24 cellular contexts compared by ENCODE assay signal in the genomic region with DNA sequence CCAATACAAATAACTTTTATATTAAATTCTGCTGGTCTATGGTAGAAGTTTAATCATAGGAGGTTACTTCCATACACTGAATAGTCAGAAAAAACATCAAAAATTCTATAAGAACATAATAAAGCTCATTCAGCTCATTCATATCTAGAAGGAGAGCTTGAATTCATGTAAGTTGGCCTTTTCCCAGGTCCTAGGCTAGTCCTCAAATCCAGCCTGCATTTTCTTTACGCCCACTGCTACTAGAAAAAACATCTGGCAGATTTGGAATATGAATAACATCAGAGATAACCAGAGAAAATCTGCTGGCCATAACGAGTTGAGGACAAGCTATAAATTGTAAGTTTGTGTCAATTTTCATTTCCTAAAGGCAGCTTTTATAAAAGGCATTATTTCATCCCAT.
"Had no signal": no experiment of that assay in that cellular context is flagged by ENCODE, and none has a peak within 500 bp of the region (broad histone marks: within the 10 kb centered on the region; RNA-seq: fewer than 3 reads in every experiment).

No MANE protein-coding gene starts in this region.

- H3K9me3 Mint-ChIP-seq: activated CD4-positive, alpha-beta memory T cell treated with anti-CD3 and anti-CD28 coated beads for 36 hours; activated CD4-positive, alpha-beta T cell treated with anti-CD3 and anti-CD28 coated beads, Interleukin-2, amount 10 ng/mL, durations not matched to agents 7 days and 5 days; activated naive CD4-positive, alpha-beta T cell treated with anti-CD3 and anti-CD28 coated beads for 36 hours had no signal

- H3K27ac ChIP-seq: breast epithelium, SK-N-MC, VCaP had no signal

- H3K4me3 Mint-ChIP-seq: activated CD4-positive, alpha-beta memory T cell treated with anti-CD3 and anti-CD28 coated beads for 36 hours; activated CD4-positive, alpha-beta T cell treated with anti-CD3 and anti-CD28 coated beads, Interleukin-2, amount 10 ng/mL, durations not matched to agents 7 days and 5 days; activated naive CD4-positive, alpha-beta T cell treated with anti-CD3 and anti-CD28 coated beads for 36 hours; activated naive CD8-positive, alpha-beta T cell; activated T-cell treated with anti-CD3 and anti-CD28 coated beads, Interleukin-2, amount 50 U/mL, for 4 hours; T-cell had no signal

- H3K9me3 ChIP-seq: breast epithelium, MG63 had no signal

- H3K27me3 ChIP-seq: breast epithelium, MG63 had no signal

- H3K27ac Mint-ChIP-seq: activated CD4-positive, alpha-beta memory T cell treated with anti-CD3 and anti-CD28 coated beads for 36 hours; activated CD4-positive, alpha-beta T cell treated with anti-CD3 and anti-CD28 coated beads, Interleukin-2, amount 10 ng/mL, durations not matched to agents 7 days and 5 days; activated naive CD4-positive, alpha-beta T cell treated with anti-CD3 and anti-CD28 coated beads for 36 hours; activated naive CD8-positive, alpha-beta T cell; T-cell had no signal

- H3K4me1 ChIP-seq: breast epithelium had no signal

- H3K4me1 Mint-ChIP-seq: activated CD4-positive, alpha-beta T cell treated with anti-CD3 and anti-CD28 coated beads, Interleukin-2, amount 10 ng/mL, durations not matched to agents 7 days and 5 days; T-cell had no signal

- H3K36me3 Mint-ChIP-seq: activated CD4-positive, alpha-beta memory T cell treated with anti-CD3 and anti-CD28 coated beads for 36 hours; activated naive CD8-positive, alpha-beta T cell; T-cell had no signal

- H3K4me3 ChIP-seq: breast epithelium, MG63, SK-N-MC had no signal

- H3K27me3 Mint-ChIP-seq: activated CD4-positive, alpha-beta T cell treated with anti-CD3 and anti-CD28 coated beads, Interleukin-2, amount 10 ng/mL, durations not matched to agents 7 days and 5 days; activated naive CD8-positive, alpha-beta T cell had no signal

- ATAC-seq: activated T-cell treated with anti-CD3 and anti-CD28 coated beads, Interleukin-2, amount 50 U/mL, for 4 hours; T-cell had no signal

- H3K36me3 ChIP-seq: breast epithelium, MG63 had no signal

- DNase-seq: activated CD4-positive, alpha-beta memory T cell treated with anti-CD3 and anti-CD28 coated beads for 36 hours; activated CD4-positive, alpha-beta T cell treated with anti-CD3 and anti-CD28 coated beads, Interleukin-2, amount 10 ng/mL, durations not matched to agents 7 days and 5 days; activated CD4-positive, CD25-positive, alpha-beta regulatory T cell; activated CD8-positive, alpha-beta memory T cell treated with anti-CD3 and anti-CD28 coated beads for 24 hours; activated gamma-delta T cell; activated naive CD4-positive, alpha-beta T cell treated with anti-CD3 and anti-CD28 coated beads for 36 hours; activated T-cell treated with anti-CD3 and anti-CD28 coated beads, Interleukin-2, amount 50 U/mL, for 4 hours; caudate nucleus; MG63; MV-4-11; NCI-H1092 treated with DMSO at 0.1 percent for 48 hours; NCI-H1417 treated with DMSO at 0.1 percent for 48 hours; NCI-H1694; NCI-H2029 treated with DMSO at 0.1 percent for 48 hours; NCI-H345; NCI-H510A; NCI-H526 treated with DMSO at 0.1 percent for 48 hours; NCI-H82; T-cell; T-helper 2 cell had no signal
